In genomic region chr11:59957094-59957493, GRCh38 we compare ENCODE assay signal across 35 cellular contexts. TPM values are rescaled to one million over a fixed set of nuclear protein-coding genes. Genes with fewer than 3 reads are reported as not detected.
DNase-seq lines count a peak whose midpoint lies in the region; ATAC-seq and TF ChIP-seq lines count a peak whose summit lies in the region.
"Had no signal": no experiment of that assay in that cellular context is flagged by ENCODE, and none has a peak within 500 bp of the region (broad histone marks: within the 10 kb centered on the region; RNA-seq: fewer than 3 reads in every experiment).

No MANE protein-coding gene starts in this region.

- no peak overlapping the region for H3K27ac ChIP-seq in breast epithelium
- H3K27ac ChIP-seq in mammary epithelial cell (ENCODE audit: insufficient read depth, low read depth, low read length), result no peak overlapping the region
- H3K27ac ChIP-seq in uterus, result no peak overlapping the region
- H3K27ac ChIP-seq: cardiac muscle cell, colonic mucosa, KMS-11, skin epidermis had no signal

- BruUV-seq in MCF 10A (replicated peaks; lab: Mats Ljungman, UMichigan) (no TSS peak), mammary epithelial cell (replicated peaks; lab: Mats Ljungman, UMichigan) (no TSS peak)

- ATAC-seq in HG02763 (IDR thresholded peaks at IDR 0.05; ENCODE audit: unreplicated experiment), result no peak
- ATAC-seq in activated CD4-positive, alpha-beta T cell treated with anti-CD3 and anti-CD28 coated beads for 36 hours, result no peak
- ATAC-seq: esophagus mucosa; left cardiac atrium; mucosa of descending colon; stimulated activated naive B cell treated with anti-CD40 and anti-IgM and Interleukin-4, amounts not matched to agents 10 μg/mL and 1 μg/mL and 100 μg/mL, for 72 hours had no signal

- H3K4me1 ChIP-seq in breast epithelium, result no peaks in the 10 kb centered on the region
- H3K4me1 ChIP-seq in mammary epithelial cell (ENCODE audit: insufficient read depth, low read length), result no peaks in the 10 kb centered on the region
- H3K4me1 ChIP-seq in uterus, result no peaks in the 10 kb centered on the region
- H3K4me1 ChIP-seq: colonic mucosa had no signal

- DNase-seq in MCF 10A (ENCODE audit: unreplicated experiment) (peak; percentile 1), breast epithelium (ENCODE audit: low spot score in 2 of 2) (no peak), mammary epithelial cell (peak; percentile 9), kidney glomerular epithelial cell (lab: John Stamatoyannopoulos, UW) (peak; percentile 54), uterus (no peak)
- DNase-seq in activated naive CD4-positive, alpha-beta T cell treated with Interleukin-2 at 50 U/mL for 16 hours, result no peak
- no peak for DNase-seq in activated CD4-positive, alpha-beta T cell treated with anti-CD3 and anti-CD28 coated beads for 36 hours
- DNase-seq: 8988T; activated T-cell treated with anti-CD3 and anti-CD28 coated beads for 4 hours; anterior cingulate cortex; Calu3; colonic mucosa; DMS79 treated with DMSO at 0.1 percent for 48 hours; effector CD4-positive, alpha-beta T cell; GOT3; left cardiac atrium; mucosa of descending colon; NCI-H1436; NCI-H2081; NCI-H2227 treated with DMSO at 0.1 percent for 48 hours; stimulated activated naive B cell treated with anti-CD40 and anti-IgM and Interleukin-4, amounts not matched to agents 10 μg/mL and 1 μg/mL and 100 μg/mL, for 72 hours; substantia nigra; trophoblast cell had no signal

- no peaks in the 10 kb centered on the region for H3K9me3 Mint-ChIP-seq in MCF 10A (ENCODE audit: unreplicated experiment)
- no peaks in the 10 kb centered on the region for H3K9me3 Mint-ChIP-seq in activated CD4-positive, alpha-beta T cell treated with anti-CD3 and anti-CD28 coated beads for 36 hours (ENCODE audit: low read depth)
- H3K9me3 Mint-ChIP-seq: activated T-helper 2 cell treated with anti-CD3 and anti-CD28 coated beads, Interferon-gamma antibody, Interleukin-2, Interleukin-4, amounts not matched to agents 10 μg/mL and 5 μg/mL and 100 μg/mL, durations not matched to agents 14 hours and 24 hours and 36 hours; nephron; stimulated activated naive B cell treated with anti-CD40 and anti-IgM and Interleukin-4, amounts not matched to agents 10 μg/mL and 1 μg/mL and 100 μg/mL, for 72 hours had no signal

- no peak overlapping the region for H3K4me3 Mint-ChIP-seq in MCF 10A (ENCODE audit: unreplicated experiment)
- no peak overlapping the region for H3K4me3 Mint-ChIP-seq in activated CD4-positive, alpha-beta T cell treated with anti-CD3 and anti-CD28 coated beads for 36 hours
- H3K4me3 Mint-ChIP-seq: activated naive CD8-positive, alpha-beta T cell; CD14-positive monocyte; nephron; stimulated activated naive B cell treated with anti-CD40 and anti-IgM and Interleukin-4, amounts not matched to agents 10 μg/mL and 1 μg/mL and 100 μg/mL, for 72 hours had no signal

- POLR2A ChIA-PET in MCF 10A (lab: Yijun Ruan, JAX), result no interaction called here
- POLR2A ChIA-PET in activated CD4-positive, alpha-beta T cell treated with anti-CD3 and anti-CD28 coated beads for 36 hours (lab: Charles Lee), result no interaction called here

- H3K27me3 ChIP-seq in breast epithelium (no peaks in the 10 kb centered on the region), mammary epithelial cell (ENCODE audit: insufficient read depth, low read length) (no peaks in the 10 kb centered on the region), uterus (no peaks in the 10 kb centered on the region)
- H3K27me3 ChIP-seq: cardiac muscle cell, colonic mucosa had no signal

- H2AFZ ChIP-seq in mammary epithelial cell (ENCODE audit: low read depth, low read length), result no peak overlapping the region

- H3K4me1 Mint-ChIP-seq in MCF 10A (ENCODE audit: insufficient read depth, unreplicated experiment), result peaks cover 9% of the 10 kb centered on the region
- no peaks in the 10 kb centered on the region for H3K4me1 Mint-ChIP-seq in activated CD4-positive, alpha-beta T cell treated with anti-CD3 and anti-CD28 coated beads for 36 hours
- H3K4me1 Mint-ChIP-seq: nephron; stimulated activated naive B cell treated with anti-CD40 and anti-IgM and Interleukin-4, amounts not matched to agents 10 μg/mL and 1 μg/mL and 100 μg/mL, for 72 hours had no signal

- H3K4me2 ChIP-seq in mammary epithelial cell (ENCODE audit: insufficient read depth, low read depth, low read length), result no peak overlapping the region
- H3K4me2 ChIP-seq: KMS-11 had no signal

- H3K9me3 ChIP-seq in breast epithelium (no peaks in the 10 kb centered on the region), mammary epithelial cell (replicated peaks; ENCODE audit: insufficient read depth, low read length) (no peaks in the 10 kb centered on the region), uterus (no peaks in the 10 kb centered on the region)
- H3K9me3 ChIP-seq: colonic mucosa, mucosa of descending colon had no signal

- dilution Hi-C loops in mammary epithelial cell (cut with HindIII; ENCODE audit: low sequenced_read_pairs), result no loop called here

- TF ChIP-seq POLR2A in breast epithelium (IDR thresholded peaks at IDR 0.05) (no peak), uterus (IDR thresholded peaks at IDR 0.05) (no peak)

- no peaks in the 10 kb centered on the region for H3K79me2 ChIP-seq in mammary epithelial cell (ENCODE audit: insufficient read depth, low read length)

- TF ChIP-seq CTCF in MCF 10A (IDR thresholded peaks at IDR 0.05; ENCODE audit: unreplicated experiment), result no peak
- TF ChIP-seq CTCF in breast epithelium (IDR thresholded peaks at IDR 0.05), result no peak
- no peak for TF ChIP-seq CTCF in mammary epithelial cell (conservative IDR thresholded peaks at IDR 0.05 in 1 of 2, IDR thresholded peaks at IDR 0.05 in 1 of 2; ENCODE audit: extremely low read depth in 1 of 2, insufficient read depth in 1 of 2, low read depth in 1 of 2, low read length in 2 of 2)
- TF ChIP-seq CTCF in uterus (IDR thresholded peaks at IDR 0.05), result no peak

- no peak overlapping the region for H3K9ac ChIP-seq in mammary epithelial cell (ENCODE audit: insufficient read depth, low read length)
- H3K9ac ChIP-seq: KMS-11 had no signal

- in situ Hi-C loops in mammary epithelial cell (cut with MboI; ENCODE audit: low sequenced_read_pairs in 2 of 2), result no loop called here

- H3K36me3 ChIP-seq in breast epithelium, result no peaks in the 10 kb centered on the region
- no peaks in the 10 kb centered on the region for H3K36me3 ChIP-seq in mammary epithelial cell (ENCODE audit: insufficient read depth, low read length)
- H3K36me3 ChIP-seq in uterus, result no peaks in the 10 kb centered on the region
- H3K36me3 ChIP-seq: cardiac muscle cell, colonic mucosa had no signal

- no peaks in the 10 kb centered on the region for H4K20me1 ChIP-seq in mammary epithelial cell (ENCODE audit: insufficient read depth, low read length)

- peaks cover 7% of the 10 kb centered on the region for H3K36me3 Mint-ChIP-seq in MCF 10A (ENCODE audit: insufficient read depth, unreplicated experiment)
- no peaks in the 10 kb centered on the region for H3K36me3 Mint-ChIP-seq in activated CD4-positive, alpha-beta T cell treated with anti-CD3 and anti-CD28 coated beads for 36 hours (ENCODE audit: low read depth)
- H3K36me3 Mint-ChIP-seq: activated naive CD8-positive, alpha-beta T cell; CD14-positive monocyte; stimulated activated naive B cell treated with anti-CD40 and anti-IgM and Interleukin-4, amounts not matched to agents 10 μg/mL and 1 μg/mL and 100 μg/mL, for 72 hours had no signal

- CTCF ChIA-PET in MCF 10A (lab: Yijun Ruan, JAX), result interaction anchor here (0.6 kb wide), 1 partner anchor 239 kb away, joined by 4 read pairs; no protein-coding TSS in a partner anchor
- CTCF ChIA-PET in mammary epithelial cell (lab: Charles Lee; ENCODE audit: low non-redundant PET), result interaction anchor here (0.6 kb wide), 1 partner anchor 1105 kb away, joined by 3 read pairs; no protein-coding TSS in a partner anchor
- CTCF ChIA-PET in activated CD4-positive, alpha-beta T cell treated with anti-CD3 and anti-CD28 coated beads for 36 hours (lab: Charles Lee), result no interaction called here

- no peaks in the 10 kb centered on the region for H3K27me3 Mint-ChIP-seq in MCF 10A (ENCODE audit: insufficient read depth, unreplicated experiment)
- peaks cover 10% of the 10 kb centered on the region for H3K27me3 Mint-ChIP-seq in activated CD4-positive, alpha-beta T cell treated with anti-CD3 and anti-CD28 coated beads for 36 hours

- H3K4me3 ChIP-seq in breast epithelium (no peak overlapping the region), mammary epithelial cell (replicated peaks in 1 of 3; ENCODE audit: insufficient read depth in 1 of 3, low read depth in 2 of 3, low read length in 3 of 3) (no peak overlapping the region), uterus (no peak overlapping the region)
- H3K4me3 ChIP-seq: cardiac muscle cell, colonic mucosa, lung, mucosa of descending colon, skin epidermis had no signal

- no peak overlapping the region for H3K27ac Mint-ChIP-seq in MCF 10A (ENCODE audit: low read depth, unreplicated experiment)
- no peak overlapping the region for H3K27ac Mint-ChIP-seq in activated CD4-positive, alpha-beta T cell treated with anti-CD3 and anti-CD28 coated beads for 36 hours
- H3K27ac Mint-ChIP-seq: activated naive CD8-positive, alpha-beta T cell; activated T-helper 2 cell treated with anti-CD3 and anti-CD28 coated beads, Interferon-gamma antibody, Interleukin-2, Interleukin-4, amounts not matched to agents 10 μg/mL and 5 μg/mL and 100 μg/mL, durations not matched to agents 14 hours and 24 hours and 36 hours; CD14-positive monocyte; nephron; stimulated activated naive B cell treated with anti-CD40 and anti-IgM and Interleukin-4, amounts not matched to agents 10 μg/mL and 1 μg/mL and 100 μg/mL, for 72 hours had no signal

- intact Hi-C loops in MCF 10A (cut with micrococcal nuclease) (no loop called here), breast epithelium (cut with DNase I; ENCODE audit: low total_unique reads) (no loop called here), mammary epithelial cell (cut with micrococcal nuclease) (no loop called here), uterus (cut with DNase I; ENCODE audit: low total_unique reads) (no loop called here)
- intact Hi-C loops in activated CD4-positive, alpha-beta T cell treated with anti-CD3 and anti-CD28 coated beads for 36 hours (cut with DNase I, micrococcal nuclease), result no loop called here

- 22% methylated on average over 4 of the region's 4 CpGs for WGBS in mammary epithelial cell (ENCODE audit: low coverage, missing lambda C conversion rate)

RNA-seq across cellular contexts. Expression of gene OOSP4A, which starts 6.7 kb away (rescaled TPM):
- total RNA-seq in MCF 10A (2022), result not detected in 2 replicates
- total RNA-seq in breast epithelium, result not detected
- not detected for total RNA-seq in mammary epithelial cell
- polyA plus RNA-seq in mammary epithelial cell, result not detected
- polyA minus RNA-seq in mammary epithelial cell, result not detected
- total RNA-seq in activated CD4-positive, alpha-beta T cell treated with anti-CD3 and anti-CD28 coated beads for 36 hours, result not detected
- total RNA-seq in uterus, result not detected
- total RNA-seq: activated T-helper 2 cell treated with anti-CD3 and anti-CD28 coated beads, Interferon-gamma antibody, Interleukin-2, Interleukin-4, amounts not matched to agents 10 μg/mL and 5 μg/mL and 100 μg/mL, durations not matched to agents 14 hours and 24 hours and 36 hours; Calu3; cardiac muscle cell; colonic mucosa; esophagus mucosa; frontal cortex; left cardiac atrium; mucosa of descending colon; osteocyte had no signal
- polyA plus RNA-seq: cardiac muscle cell, CD14-positive monocyte, lung had no signal

RNA-seq across cellular contexts. Expression of gene OOSP1, which starts 18.9 kb away (rescaled TPM):
- total RNA-seq in MCF 10A (2022) (not detected in 2 replicates), breast epithelium (not detected), mammary epithelial cell (under 1 TPM in 1 of 2 donors, not detected in 1; 0.33 TPM), uterus (not detected)
- not detected for polyA plus RNA-seq in mammary epithelial cell
- polyA minus RNA-seq in mammary epithelial cell, result not detected
- total RNA-seq in activated CD4-positive, alpha-beta T cell treated with anti-CD3 and anti-CD28 coated beads for 36 hours, result not detected
- total RNA-seq: activated T-helper 2 cell treated with anti-CD3 and anti-CD28 coated beads, Interferon-gamma antibody, Interleukin-2, Interleukin-4, amounts not matched to agents 10 μg/mL and 5 μg/mL and 100 μg/mL, durations not matched to agents 14 hours and 24 hours and 36 hours; Calu3; colonic mucosa; esophagus mucosa; left cardiac atrium; lung; mucosa of descending colon; osteocyte had no signal
- polyA plus RNA-seq: CD14-positive monocyte, lung had no signal

RNA-seq across cellular contexts. Expression of gene OOSP4B, which starts 59.9 kb away (rescaled TPM):
- total RNA-seq in MCF 10A (2022) (not detected in 2 replicates), breast epithelium (not detected), mammary epithelial cell (not detected), uterus (not detected)
- not detected for polyA plus RNA-seq in mammary epithelial cell
- polyA minus RNA-seq in mammary epithelial cell, result not detected
- total RNA-seq in activated CD4-positive, alpha-beta T cell treated with anti-CD3 and anti-CD28 coated beads for 36 hours, result not detected
- total RNA-seq: activated T-helper 2 cell treated with anti-CD3 and anti-CD28 coated beads, Interferon-gamma antibody, Interleukin-2, Interleukin-4, amounts not matched to agents 10 μg/mL and 5 μg/mL and 100 μg/mL, durations not matched to agents 14 hours and 24 hours and 36 hours; Calu3; cardiac muscle cell; colonic mucosa; esophagus mucosa; frontal cortex; left cardiac atrium; lung; mucosa of descending colon; osteocyte had no signal
- polyA plus RNA-seq: cardiac muscle cell, CD14-positive monocyte, lung had no signal

Comparison
In these comparisons a context has a peak if more than half of its experiments do, and no peak if none do; other contexts are left out.
1. DNase-seq: peak in MCF 10A (single experiment), mammary epithelial cell (single experiment) and kidney glomerular epithelial cell (single experiment); none in breast epithelium (0 of 2), activated naive CD4-positive, alpha-beta T cell treated with Interleukin-2 at 50 U/mL for 16 hours (single experiment), activated CD4-positive, alpha-beta T cell treated with anti-CD3 and anti-CD28 coated beads for 36 hours (single experiment) and uterus (0 of 2).